11 cellular contexts compared by ENCODE assay signal in genomic region chr15:98906712-98907083, GRCh38.
DNase-seq lines count a peak whose midpoint lies in the region; ATAC-seq and TF ChIP-seq lines count a peak whose summit lies in the region.
"Had no signal": no experiment of that assay in that cellular context is flagged by ENCODE, and none has a peak within 500 bp of the region (broad histone marks: within the 10 kb centered on the region; RNA-seq: fewer than 3 reads in every experiment).

No MANE protein-coding gene starts in this region.

- no peak overlapping the region for H3K9ac ChIP-seq in smooth muscle cell (ENCODE audit: low read depth)

- no peak for ATAC-seq in HG03280 (IDR thresholded peaks at IDR 0.05; ENCODE audit: unreplicated experiment)
- no peak for ATAC-seq in stimulated activated naive B cell treated with anti-CD40 and anti-IgM and Interleukin-4, amounts not matched to agents 10 μg/mL and 1 μg/mL and 100 μg/mL, for 72 hours (replicated peaks)

- peaks cover 57% of the 10 kb centered on the region for H3K4me1 Mint-ChIP-seq in HFFc6 (ENCODE audit: low read depth)
- peaks cover 4 to 7% of the 10 kb centered on the region in 2 donors for H3K4me1 Mint-ChIP-seq in stimulated activated naive B cell treated with anti-CD40 and anti-IgM and Interleukin-4, amounts not matched to agents 10 μg/mL and 1 μg/mL and 100 μg/mL, for 72 hours

- peaks cover 0 to 43% of the 10 kb centered on the region in 2 donors for H3K4me1 ChIP-seq in right atrium auricular region
- peaks cover 10% of the 10 kb centered on the region for H3K4me1 ChIP-seq in smooth muscle cell (ENCODE audit: low read depth)

- H2AFZ ChIP-seq in smooth muscle cell (ENCODE audit: low read depth) = no peak overlapping the region

- H3K79me2 ChIP-seq in smooth muscle cell (ENCODE audit: low read depth) = peaks cover 47% of the 10 kb centered on the region

- H3K4me3 ChIP-seq in brain microvascular endothelial cell (ENCODE audit: low read depth, low read length) (no peak overlapping the region), right atrium auricular region (no peak overlapping the region), smooth muscle cell (no peak overlapping the region)
- H3K4me3 ChIP-seq: spleen had no signal

- H4K20me1 ChIP-seq in smooth muscle cell (ENCODE audit: low read depth) = no peaks in the 10 kb centered on the region

- H3K36me3 Mint-ChIP-seq in HFFc6 (ENCODE audit: low read depth) = peaks cover 18% of the 10 kb centered on the region
- H3K36me3 Mint-ChIP-seq in stimulated activated naive B cell treated with anti-CD40 and anti-IgM and Interleukin-4, amounts not matched to agents 10 μg/mL and 1 μg/mL and 100 μg/mL, for 72 hours = peaks cover 1 to 6% of the 10 kb centered on the region in 2 donors

- 64% methylated on average over 6 of the region's 6 CpGs for WGBS in smooth muscle cell (ENCODE audit: low lambda C conversion rate)

- H3K27me3 ChIP-seq in brain microvascular endothelial cell (replicated peaks) (no peaks in the 10 kb centered on the region), right atrium auricular region (no peaks in the 10 kb centered on the region), smooth muscle cell (ENCODE audit: low read depth) (no peaks in the 10 kb centered on the region)
- H3K27me3 ChIP-seq: spleen had no signal

- peaks cover 21% of the 10 kb centered on the region for H3F3A ChIP-seq in smooth muscle cell (ENCODE audit: low read depth)

- no peak overlapping the region for H3K4me2 ChIP-seq in smooth muscle cell

- H3K27me3 Mint-ChIP-seq in HFFc6 (ENCODE audit: insufficient read depth) = no peaks in the 10 kb centered on the region; the same call in 1 of the 2 replicates
- no peaks in the 10 kb centered on the region for H3K27me3 Mint-ChIP-seq in stimulated activated naive B cell treated with anti-CD40 and anti-IgM and Interleukin-4, amounts not matched to agents 10 μg/mL and 1 μg/mL and 100 μg/mL, for 72 hours

- in situ Hi-C loops in brain microvascular endothelial cell (cut with HindIII; ENCODE audit: low pct_ligation_motif_present, low sequenced_read_pairs) = no loop called here

- DNase-seq in HFFc6 (peak; percentile 15), brain microvascular endothelial cell (peak; percentile 53), right atrium auricular region (ENCODE audit: low spot score) (no peak), smooth muscle cell (lab: John Stamatoyannopoulos, UW; ENCODE audit: unreplicated experiment) (no peak), superior temporal gyrus (ENCODE audit: extremely low spot score) (no peak), SIG-M5 (lab: John Stamatoyannopoulos, UW) (no peak)
- DNase-seq in stimulated activated naive B cell treated with anti-CD40 and anti-IgM and Interleukin-4, amounts not matched to agents 10 μg/mL and 1 μg/mL and 100 μg/mL, for 72 hours = no peak
- DNase-seq: NCI-H1436 treated with DMSO at 0.1 percent for 48 hours, spleen, T1000 had no signal

- H3K36me3 ChIP-seq in brain microvascular endothelial cell (replicated peaks) (peaks cover 37% of the 10 kb centered on the region), right atrium auricular region (peaks cover 14% of the 10 kb centered on the region), smooth muscle cell (ENCODE audit: low read depth) (no peaks in the 10 kb centered on the region)

- no peak for TF ChIP-seq CTCF in HFFc6 (IDR thresholded peaks at IDR 0.05)
- no peak for TF ChIP-seq CTCF in brain microvascular endothelial cell (IDR thresholded peaks at IDR 0.05; ENCODE audit: low read depth, low read length, missing control alignments)
- TF ChIP-seq CTCF in right atrium auricular region (IDR thresholded peaks at IDR 0.05) = no peak
- no peak for TF ChIP-seq CTCF in smooth muscle cell (IDR thresholded peaks at IDR 0.05; ENCODE audit: borderline replicate concordance, insufficient read depth, poor library complexity, severe bottlenecking)

- H3K27ac ChIP-seq in brain microvascular endothelial cell = peak overlapping the region; percentile 64
- peak overlapping the region; percentile 50 to 67 for H3K27ac ChIP-seq in right atrium auricular region
- peak overlapping the region; percentile 97 for H3K27ac ChIP-seq in smooth muscle cell (ENCODE audit: low read depth)
- H3K27ac ChIP-seq: spleen had no signal

- H3K4me3 Mint-ChIP-seq in HFFc6 = peak overlapping the region; percentile 56
- H3K4me3 Mint-ChIP-seq in stimulated activated naive B cell treated with anti-CD40 and anti-IgM and Interleukin-4, amounts not matched to agents 10 μg/mL and 1 μg/mL and 100 μg/mL, for 72 hours = no peak overlapping the region

- H3K9me3 ChIP-seq in right atrium auricular region (no peaks in the 10 kb centered on the region), smooth muscle cell (replicated peaks; ENCODE audit: low read depth) (no peaks in the 10 kb centered on the region)
- H3K9me3 ChIP-seq: spleen had no signal

- H3K9me3 Mint-ChIP-seq in HFFc6 = no peaks in the 10 kb centered on the region
- no peaks in the 10 kb centered on the region for H3K9me3 Mint-ChIP-seq in stimulated activated naive B cell treated with anti-CD40 and anti-IgM and Interleukin-4, amounts not matched to agents 10 μg/mL and 1 μg/mL and 100 μg/mL, for 72 hours

- peak overlapping the region; percentile 68 for H3K27ac Mint-ChIP-seq in HFFc6
- no peak overlapping the region for H3K27ac Mint-ChIP-seq in stimulated activated naive B cell treated with anti-CD40 and anti-IgM and Interleukin-4, amounts not matched to agents 10 μg/mL and 1 μg/mL and 100 μg/mL, for 72 hours

Comparison
In these comparisons a context has a peak if more than half of its experiments do, and no peak if none do; other contexts are left out.
1. DNase-seq: peak in HFFc6 (single experiment) and brain microvascular endothelial cell (single experiment); none in right atrium auricular region (single experiment), smooth muscle cell (single experiment), superior temporal gyrus (single experiment), SIG-M5 (single experiment) and stimulated activated naive B cell treated with anti-CD40 and anti-IgM and Interleukin-4, amounts not matched to agents 10 μg/mL and 1 μg/mL and 100 μg/mL, for 72 hours (single experiment).
2. Peak in every context shown above with its lines, with median percentiles within 50 percentile points of each other: H3K27ac ChIP-seq.